14 cellular contexts compared by ENCODE assay signal in the genomic region with DNA sequence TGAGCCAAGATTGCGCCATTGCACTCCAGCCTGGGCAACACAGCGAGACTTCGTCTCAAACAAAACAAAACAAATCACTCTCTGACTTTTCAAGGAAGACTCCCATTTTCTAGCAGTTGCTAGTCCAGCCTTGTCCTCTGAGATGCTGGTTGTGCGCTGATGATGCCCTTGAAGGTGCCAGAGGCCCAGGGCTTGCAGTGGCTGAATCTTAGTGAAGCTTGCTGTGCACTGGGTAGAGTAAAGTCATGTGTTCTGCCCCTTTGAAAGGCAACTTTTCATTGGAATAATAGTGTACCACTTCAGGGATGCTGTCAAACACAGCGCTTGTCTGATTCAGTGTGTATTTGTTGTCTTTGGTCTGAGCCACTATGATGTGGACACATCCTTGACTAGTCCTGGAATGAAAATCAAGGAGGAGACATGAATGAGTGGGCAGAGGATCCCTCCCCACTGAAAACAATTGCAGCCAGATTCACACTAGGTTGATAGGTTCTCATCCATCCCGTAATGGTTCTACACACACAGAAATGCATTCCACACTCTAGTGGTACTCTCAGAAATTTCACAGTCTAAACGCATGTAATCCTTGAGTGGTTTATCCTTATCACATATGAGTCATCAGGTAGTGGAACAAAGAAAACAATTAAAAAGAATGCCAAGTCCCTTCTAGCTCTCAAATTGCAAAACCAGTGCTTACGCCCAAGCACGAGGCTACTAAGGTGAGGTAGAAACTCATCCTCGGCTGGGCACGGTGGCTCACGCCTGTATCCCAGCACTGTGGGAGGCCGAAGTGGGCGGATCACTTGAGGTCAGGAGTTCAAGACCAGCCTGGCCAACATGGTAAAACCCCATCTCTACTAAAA. TPM values are rescaled to one million over a fixed set of nuclear protein-coding genes. Genes with fewer than 3 reads are reported as not detected.
DNase-seq lines count a peak whose midpoint lies in the region; ATAC-seq and TF ChIP-seq lines count a peak whose summit lies in the region.
"Had no signal": no experiment of that assay in that cellular context is flagged by ENCODE, and none has a peak within 500 bp of the region (broad histone marks: within the 10 kb centered on the region; RNA-seq: fewer than 3 reads in every experiment).

No MANE protein-coding gene starts in this region.

- H3K27me3 ChIP-seq in GM23338 (ENCODE audit: insufficient read depth), result no peaks in the 10 kb centered on the region

- H3K4me2 ChIP-seq in GM23338, result no peak overlapping the region

- H3K36me3 ChIP-seq in mucosa of descending colon (ENCODE audit: low read depth) (no peaks in the 10 kb centered on the region), GM23338 (ENCODE audit: insufficient read depth) (no peaks in the 10 kb centered on the region)

- no peaks in the 10 kb centered on the region for H3K9me2 ChIP-seq in GM23338 (ENCODE audit: insufficient read depth)

- peaks cover 6% of the 10 kb centered on the region for H3K4me1 ChIP-seq in mucosa of descending colon (ENCODE audit: low read depth)
- no peaks in the 10 kb centered on the region for H3K4me1 ChIP-seq in GM23338 (ENCODE audit: insufficient read depth)

- H3K4me1 Mint-ChIP-seq in GM23338, result peaks cover 12% of the 10 kb centered on the region; the same call in 2 of the 3 replicates
- H3K4me1 Mint-ChIP-seq: activated T-helper 17 cell treated with anti-CD3 and anti-CD28 coated beads, Interleukin-2, amount 50 U/mL, for 72 hours had no signal

- no peaks in the 10 kb centered on the region for H3K79me2 ChIP-seq in GM23338 (replicated peaks; ENCODE audit: insufficient read depth)

- H4K20me1 ChIP-seq in GM23338 (replicated peaks; ENCODE audit: insufficient read depth), result no peaks in the 10 kb centered on the region

- H3K27ac ChIP-seq in GM23338 (ENCODE audit: low read depth), result no peak overlapping the region

- TF ChIP-seq CTCF in epithelial cell of proximal tubule (conservative IDR thresholded peaks at IDR 0.05; ENCODE audit: low read depth, low read length) (no peak), mucosa of descending colon (IDR thresholded peaks at IDR 0.05) (no peak), GM23338 (conservative IDR thresholded peaks at IDR 0.05; ENCODE audit: low read depth in 2 of 2) (no peak)

- H3K4me3 Mint-ChIP-seq in GM23338, result no peak overlapping the region
- H3K4me3 Mint-ChIP-seq: activated T-helper 17 cell treated with anti-CD3 and anti-CD28 coated beads, Interleukin-2, amount 50 U/mL, for 72 hours; effector memory CD8-positive, alpha-beta T cell; stimulated activated naive CD8-positive, alpha-beta T cell treated with anti-CD3 and anti-CD28 coated beads, Interleukin-15, Interleukin-2, amounts not matched to agents 100 ng/mL and 50 ng/mL, for 24 hours had no signal

- no peak overlapping the region for H3K27ac Mint-ChIP-seq in GM23338
- H3K27ac Mint-ChIP-seq: activated T-helper 17 cell treated with anti-CD3 and anti-CD28 coated beads, Interleukin-2, amount 50 U/mL, for 72 hours; effector memory CD8-positive, alpha-beta T cell; stimulated activated naive CD8-positive, alpha-beta T cell treated with anti-CD3 and anti-CD28 coated beads, Interleukin-15, Interleukin-2, amounts not matched to agents 100 ng/mL and 50 ng/mL, for 24 hours had no signal

- DNase-seq in COLO829 (ENCODE audit: low spot score), result peak; percentile 42
- DNase-seq in NCI-H2196 (lab: John Stamatoyannopoulos, UW; ENCODE audit: unreplicated experiment), result peak; percentile 53
- DNase-seq in epithelial cell of proximal tubule (ENCODE audit: low read depth), result peak; percentile 89
- no peak for DNase-seq in mucosa of descending colon
- DNase-seq in cerebellar cortex (ENCODE audit: low spot score), result no peak
- no peak for DNase-seq in GM23338 (ENCODE audit: low spot score)
- DNase-seq in NCI-H1092 treated with DMSO at 0.1 percent for 48 hours (lab: John Stamatoyannopoulos, UW), result no peak
- DNase-seq: effector memory CD8-positive, alpha-beta T cell; NCI-H524 treated with DMSO at 0.1 percent for 48 hours; T1000 had no signal

- no peaks in the 10 kb centered on the region for H3K9me3 ChIP-seq in mucosa of descending colon

- H3K27me3 Mint-ChIP-seq in GM23338 (ENCODE audit: insufficient read depth, low read depth, poor library complexity), result peaks cover 6% of the 10 kb centered on the region
- H3K27me3 Mint-ChIP-seq: activated T-helper 17 cell treated with anti-CD3 and anti-CD28 coated beads, Interleukin-2, amount 50 U/mL, for 72 hours; stimulated activated naive CD8-positive, alpha-beta T cell treated with anti-CD3 and anti-CD28 coated beads, Interleukin-15, Interleukin-2, amounts not matched to agents 100 ng/mL and 50 ng/mL, for 24 hours had no signal

- no peak overlapping the region for H2AFZ ChIP-seq in GM23338

- intact Hi-C loops in mucosa of descending colon (cut with DNase I, micrococcal nuclease), result loop anchor here (10.0 kb wide), 2 partner anchors 61 to 391 kb away; a partner anchor contains a TSS

- H3K4me3 ChIP-seq in epithelial cell of proximal tubule (ENCODE audit: low read depth, low read length) (no peak overlapping the region), mucosa of descending colon (no peak overlapping the region), GM23338 (no peak overlapping the region)

- ATAC-seq in mucosa of descending colon (peak; percentile 59), HG03460 (IDR thresholded peaks at IDR 0.05; ENCODE audit: unreplicated experiment) (no peak), GM23338 (no peak)
- ATAC-seq: activated T-helper 17 cell treated with anti-CD3 and anti-CD28 coated beads, Interleukin-2, amount 50 U/mL, for 72 hours; effector memory CD8-positive, alpha-beta T cell had no signal

- no peaks in the 10 kb centered on the region for H3K9me3 Mint-ChIP-seq in GM23338
- H3K9me3 Mint-ChIP-seq: activated T-helper 17 cell treated with anti-CD3 and anti-CD28 coated beads, Interleukin-2, amount 50 U/mL, for 72 hours; effector memory CD8-positive, alpha-beta T cell; stimulated activated naive CD8-positive, alpha-beta T cell treated with anti-CD3 and anti-CD28 coated beads, Interleukin-15, Interleukin-2, amounts not matched to agents 100 ng/mL and 50 ng/mL, for 24 hours had no signal

- no peaks in the 10 kb centered on the region for H3F3A ChIP-seq in GM23338 (replicated peaks; ENCODE audit: low read depth)

- H3K36me3 Mint-ChIP-seq in GM23338 (ENCODE audit: low read depth), result no peaks in the 10 kb centered on the region

TF ChIP-seq in GM23338, 12 proteins besides CTCF, POLR2A, EP300 and RAD21 (continues in another document):
- TF ChIP-seq JUNB (IDR thresholded peaks at IDR 0.05; ENCODE audit: unreplicated experiment), result no peak

RNA-seq across cellular contexts. Expression of a gene that starts 17.8 kb away (rescaled TPM):
- not detected in 2 replicates for total RNA-seq in epithelial cell of proximal tubule
- 1 to 10 TPM in 1 of 3 donors, under 1 TPM in 2; 0.65 to 2.0 (median 0.72) TPM for total RNA-seq in mucosa of descending colon
- not detected in 2 replicates for total RNA-seq in GM23338 (2014; rRNA removed; shearing (Covaris generic))
- 0.19 and 0.29 TPM in 2 replicates for polyA plus RNA-seq in GM23338 (2016; fragmentation: Nextera tagmentation; extraction: Ambion mirVana)
- total RNA-seq: activated T-helper 17 cell treated with anti-CD3 and anti-CD28 coated beads, Interleukin-2, amount 50 U/mL, for 72 hours had no signal
- polyA plus RNA-seq: CD14-positive monocyte had no signal

RNA-seq across cellular contexts. Expression of a gene that starts 18.0 kb away (rescaled TPM):
- total RNA-seq in epithelial cell of proximal tubule (under 0.01 TPM in 1 of 2 replicates, not detected in the other), mucosa of descending colon (1 to 10 TPM; 3.6 to 7.7 (median 6.0) TPM)
- total RNA-seq in GM23338 (2014; rRNA removed; shearing (Covaris generic)), result 0.43 and 0.69 TPM in 2 replicates
- polyA plus RNA-seq in GM23338 (2016; fragmentation: Nextera tagmentation; extraction: Ambion mirVana), result 0.16 and 0.23 TPM in 2 replicates
- polyA plus RNA-seq: CD14-positive monocyte had no signal

Comparison
In these comparisons a context has a peak if more than half of its experiments do, and no peak if none do; other contexts are left out.
1. DNase-seq: peak in COLO829 (single experiment), NCI-H2196 (single experiment) and epithelial cell of proximal tubule (single experiment); none in mucosa of descending colon (0 of 3), cerebellar cortex (single experiment), GM23338 (single experiment) and NCI-H1092 treated with DMSO at 0.1 percent for 48 hours (single experiment).